Comparison of ENCODE assay signal across 19 cellular contexts in genomic region chr10:118917701-118918100, GRCh38.
DNase-seq lines count a peak whose midpoint lies in the region; TF ChIP-seq lines count a peak whose summit lies in the region.
"Had no signal": no experiment of that assay in that cellular context is flagged by ENCODE, and none has a peak within 500 bp of the region (broad histone marks: within the 10 kb centered on the region; RNA-seq: fewer than 3 reads in every experiment).

No MANE protein-coding gene starts in this region.

- H4K5ac ChIP-seq in H9 (ENCODE audit: insufficient read length, low read depth, low read length), result no peak overlapping the region

- H3K36me3 Mint-ChIP-seq in H9 (ENCODE audit: insufficient read depth in 1 of 3, low read depth in 3 of 3), result no peaks in the 10 kb centered on the region
- no peaks in the 10 kb centered on the region for H3K36me3 Mint-ChIP-seq in glutamatergic neuron (ENCODE audit: unreplicated experiment)
- no peaks in the 10 kb centered on the region for H3K36me3 Mint-ChIP-seq in osteocyte (ENCODE audit: unreplicated experiment)
- H3K36me3 Mint-ChIP-seq: CD4-positive, CD25-positive, alpha-beta regulatory T cell; CD8-positive, alpha-beta T cell had no signal

- H3K79me2 ChIP-seq in H9 (ENCODE audit: insufficient read depth, low read length), result no peaks in the 10 kb centered on the region

- H2BK120ac ChIP-seq in H9 (ENCODE audit: low read depth, low read length, poor library complexity, severe bottlenecking), result no peak overlapping the region

- H2AK5ac ChIP-seq in H9 (ENCODE audit: insufficient read length, low read length), result no peak overlapping the region

- no peak overlapping the region for H3K4ac ChIP-seq in H9 (ENCODE audit: low read depth, low read length)

- no peak overlapping the region for H2BK20ac ChIP-seq in H9 (ENCODE audit: low read depth, low read length, poor library complexity, severe bottlenecking)

- intact Hi-C loops in uterus (cut with DNase I; ENCODE audit: low total_unique reads), result no loop called here

- H3K27me3 ChIP-seq in H9 (ENCODE audit: insufficient read depth, low read length) (no peaks in the 10 kb centered on the region; the same call in 1 of the 2 replicates), WERI-Rb-1 (ENCODE audit: insufficient read depth, low read depth, severe bottlenecking) (no peaks in the 10 kb centered on the region), uterus (no peaks in the 10 kb centered on the region)
- H3K27me3 ChIP-seq: BLaER1 had no signal

- H4K20me1 ChIP-seq in H9 (ENCODE audit: control insufficient read depth, insufficient read depth, insufficient read length), result no peaks in the 10 kb centered on the region
- H4K20me1 ChIP-seq: BLaER1 had no signal

- H2AFZ ChIP-seq in H9 (ENCODE audit: low read length), result no peak overlapping the region

- H3K23me2 ChIP-seq in H9 (ENCODE audit: insufficient read length, low read depth, low read length, poor library complexity, severe bottlenecking), result no peaks in the 10 kb centered on the region

- no peak for DNase-seq in H9
- no peak for DNase-seq in WERI-Rb-1
- DNase-seq in glutamatergic neuron, result no peak
- DNase-seq in osteocyte (ENCODE audit: extremely low spot score, unreplicated experiment), result peak; percentile 51
- DNase-seq in AML-193 (lab: John Stamatoyannopoulos, UW), result no peak
- no peak for DNase-seq in DMS79 treated with DMSO at 0.1 percent for 48 hours (lab: John Stamatoyannopoulos, UW)
- no peak for DNase-seq in uterus
- DNase-seq: Caco-2; CD4-positive, CD25-positive, alpha-beta regulatory T cell; CD8-positive, alpha-beta T cell; DMS153; EL; GDM1; GOT3; H7 had no signal

- no peak overlapping the region for H4K8ac ChIP-seq in H9 (replicated peaks; ENCODE audit: insufficient read length, low read depth, low read length)

- no peak overlapping the region for H3K9ac ChIP-seq in H9 (ENCODE audit: extremely low read depth, insufficient read length, low read length)
- H3K9ac ChIP-seq: BLaER1 had no signal

- H3K27ac Mint-ChIP-seq in H9 (no peak overlapping the region; a peak in 1 of 7 replicates), glutamatergic neuron (ENCODE audit: unreplicated experiment) (peak overlapping the region; percentile 94), osteocyte (ENCODE audit: unreplicated experiment) (no peak overlapping the region)
- H3K27ac Mint-ChIP-seq: B cell; CD4-positive, CD25-positive, alpha-beta regulatory T cell; CD8-positive, alpha-beta T cell had no signal

- no peaks in the 10 kb centered on the region for H3K36me3 ChIP-seq in WERI-Rb-1
- no peaks in the 10 kb centered on the region for H3K36me3 ChIP-seq in uterus
- H3K36me3 ChIP-seq: BLaER1 had no signal

- no peak overlapping the region for H3K23ac ChIP-seq in H9 (ENCODE audit: insufficient read length, low read depth, low read length)

- H3K4me3 Mint-ChIP-seq in H9 (no peak overlapping the region), glutamatergic neuron (ENCODE audit: unreplicated experiment) (no peak overlapping the region), osteocyte (ENCODE audit: unreplicated experiment) (no peak overlapping the region)
- H3K4me3 Mint-ChIP-seq: B cell; CD4-positive, CD25-positive, alpha-beta regulatory T cell; CD8-positive, alpha-beta T cell had no signal

- H3K27me3 Mint-ChIP-seq in H9 (ENCODE audit: low read depth), result peaks cover 2% of the 10 kb centered on the region
- peaks cover 17% of the 10 kb centered on the region for H3K27me3 Mint-ChIP-seq in glutamatergic neuron (ENCODE audit: unreplicated experiment)
- no peaks in the 10 kb centered on the region for H3K27me3 Mint-ChIP-seq in osteocyte (ENCODE audit: unreplicated experiment)

- H3K79me1 ChIP-seq in H9 (ENCODE audit: insufficient read depth, low read depth, low read length, poor library complexity, severe bottlenecking), result no peaks in the 10 kb centered on the region

- H3K18ac ChIP-seq in H9 (ENCODE audit: insufficient read length, low read depth, low read length), result peak overlapping the region; percentile 11

- peaks cover 3 to 9% of the 10 kb centered on the region in 2 experiments; a peak in 3 of 4 replicates for H3K4me1 Mint-ChIP-seq in H9
- H3K4me1 Mint-ChIP-seq in glutamatergic neuron (ENCODE audit: low read depth, unreplicated experiment), result peaks cover 42% of the 10 kb centered on the region
- H3K4me1 Mint-ChIP-seq in osteocyte (ENCODE audit: unreplicated experiment), result no peaks in the 10 kb centered on the region
- H3K4me1 Mint-ChIP-seq: B cell; CD4-positive, CD25-positive, alpha-beta regulatory T cell had no signal

- no peak overlapping the region for H3K14ac ChIP-seq in H9 (ENCODE audit: insufficient read depth, low read length)

- no peak overlapping the region for H2BK15ac ChIP-seq in H9 (ENCODE audit: low read depth, low read length)

- H3K4me1 ChIP-seq in H9 (ENCODE audit: insufficient read depth, low read length) (no peaks in the 10 kb centered on the region), uterus (peaks cover 0 to 5% of the 10 kb centered on the region in 2 donors)

- no peak overlapping the region for H3K56ac ChIP-seq in H9 (ENCODE audit: insufficient read length, low read depth, low read length)

- H3K4me3 ChIP-seq in WERI-Rb-1 (ENCODE audit: low read depth, low read length) (no peak overlapping the region; the same call in 1 of the 2 replicates), uterus (no peak overlapping the region)
- H3K4me3 ChIP-seq: BLaER1, GM12878 had no signal

- no peak for TF ChIP-seq POLR2A in uterus (IDR thresholded peaks at IDR 0.05)

- TF ChIP-seq CTCF in H9 (conservative IDR thresholded peaks at IDR 0.05) (no peak), WERI-Rb-1 (IDR thresholded peaks at IDR 0.05; ENCODE audit: low read depth, low read length) (no peak), glutamatergic neuron (IDR thresholded peaks at IDR 0.05; ENCODE audit: partially characterized antibody, unreplicated experiment) (no peak), osteocyte (IDR thresholded peaks at IDR 0.05) (no peak), uterus (IDR thresholded peaks at IDR 0.05) (no peak)

- H3T11ph ChIP-seq in H9 (ENCODE audit: low read length), result no peak overlapping the region

- H4K91ac ChIP-seq in H9 (ENCODE audit: insufficient read length, low read depth, low read length), result no peak overlapping the region

- no peaks in the 10 kb centered on the region for H3K9me3 ChIP-seq in H9 (ENCODE audit: control insufficient read depth, low read depth, low read length)
- H3K9me3 ChIP-seq in WERI-Rb-1 (ENCODE audit: severe bottlenecking), result peaks cover 2% of the 10 kb centered on the region
- no peaks in the 10 kb centered on the region for H3K9me3 ChIP-seq in uterus
- H3K9me3 ChIP-seq: BLaER1 had no signal

- no peak overlapping the region for H3K4me2 ChIP-seq in H9 (ENCODE audit: insufficient read depth, insufficient read length, low read length)
- H3K4me2 ChIP-seq: BLaER1 had no signal

- H2BK5ac ChIP-seq in H9 (ENCODE audit: insufficient read length, low read length), result no peak overlapping the region

- no peak overlapping the region for H2BK12ac ChIP-seq in H9 (ENCODE audit: insufficient read length, low read depth, low read length)

- no CpG with 5 or more reads among the region's 7 CpGs for WGBS in H9 (ENCODE audit: extremely low coverage, insufficient read length, low lambda C conversion rate)

- no peak overlapping the region for H3K27ac ChIP-seq in H9 (ENCODE audit: insufficient read length, low read depth, low read length)
- peak overlapping the region; percentile 33 for H3K27ac ChIP-seq in WERI-Rb-1
- no peak overlapping the region for H3K27ac ChIP-seq in uterus
- H3K27ac ChIP-seq: BLaER1, C4-2B had no signal

- H3K9me3 Mint-ChIP-seq in H9, result no peaks in the 10 kb centered on the region
- peaks cover 21% of the 10 kb centered on the region for H3K9me3 Mint-ChIP-seq in glutamatergic neuron (ENCODE audit: unreplicated experiment)
- H3K9me3 Mint-ChIP-seq in osteocyte (ENCODE audit: unreplicated experiment), result no peaks in the 10 kb centered on the region
- H3K9me3 Mint-ChIP-seq: CD4-positive, CD25-positive, alpha-beta regulatory T cell; CD8-positive, alpha-beta T cell had no signal
